14 cellular contexts compared by ENCODE assay signal in genomic region chrX:45172890-45173289, GRCh38. TPM values are rescaled to one million over a fixed set of nuclear protein-coding genes. Genes with fewer than 3 reads are reported as not detected.
DNase-seq lines count a peak whose midpoint lies in the region; ATAC-seq and TF ChIP-seq lines count a peak whose summit lies in the region.
"Had no signal": no experiment of that assay in that cellular context is flagged by ENCODE, and none has a peak within 500 bp of the region (broad histone marks: within the 10 kb centered on the region; RNA-seq: fewer than 3 reads in every experiment).

No MANE protein-coding gene starts in this region.

- no peaks in the 10 kb centered on the region for H3K23me2 ChIP-seq in H9 (ENCODE audit: insufficient read length, low read depth, low read length, poor library complexity, severe bottlenecking)

- peak overlapping the region in 1 of 2 donors; percentile 65 for H3K27ac Mint-ChIP-seq in stimulated activated naive CD8-positive, alpha-beta T cell treated with anti-CD3 and anti-CD28 coated beads, Interleukin-15, amount 100 ng/mL, for 72 hours
- no peak overlapping the region for H3K27ac Mint-ChIP-seq in H9
- no peak overlapping the region for H3K27ac Mint-ChIP-seq in naive thymus-derived CD8-positive, alpha-beta T cell
- H3K27ac Mint-ChIP-seq: CD4-positive, CD25-positive, alpha-beta regulatory T cell; T-helper 1 cell treated with Interleukin-12 subunit alpha and Interleukin-12 subunit beta and Interleukin-4 antibody, amounts not matched to agents 30 μg/mL and 1 μg/mL, for 36 hours had no signal

- H3K4me3 ChIP-seq in PC-9 (no peak overlapping the region), fibroblast of mammary gland (ENCODE audit: control insufficient read depth, low read depth, low read length) (no peak overlapping the region)

- no TSS peak for BruUV-seq in PC-9 (replicated peaks; lab: Mats Ljungman, UMichigan)

- H3K27me3 Mint-ChIP-seq in stimulated activated naive CD8-positive, alpha-beta T cell treated with anti-CD3 and anti-CD28 coated beads, Interleukin-15, amount 100 ng/mL, for 72 hours = no peaks in the 10 kb centered on the region
- H3K27me3 Mint-ChIP-seq in H9 (ENCODE audit: low read depth) = peaks cover 2% of the 10 kb centered on the region
- H3K27me3 Mint-ChIP-seq in naive thymus-derived CD8-positive, alpha-beta T cell = no peaks in the 10 kb centered on the region
- H3K27me3 Mint-ChIP-seq: CD4-positive, CD25-positive, alpha-beta regulatory T cell had no signal

- no peak overlapping the region for H3K4me3 Mint-ChIP-seq in stimulated activated naive CD8-positive, alpha-beta T cell treated with anti-CD3 and anti-CD28 coated beads, Interleukin-15, amount 100 ng/mL, for 72 hours
- H3K4me3 Mint-ChIP-seq in H9 = no peak overlapping the region
- H3K4me3 Mint-ChIP-seq in naive thymus-derived CD8-positive, alpha-beta T cell = no peak overlapping the region
- H3K4me3 Mint-ChIP-seq: CD4-positive, CD25-positive, alpha-beta regulatory T cell; T-helper 1 cell treated with Interleukin-12 subunit alpha and Interleukin-12 subunit beta and Interleukin-4 antibody, amounts not matched to agents 30 μg/mL and 1 μg/mL, for 36 hours had no signal

- H4K8ac ChIP-seq in H9 (replicated peaks; ENCODE audit: insufficient read length, low read depth, low read length) = no peak overlapping the region

- H3K18ac ChIP-seq in H9 (ENCODE audit: insufficient read length, low read depth, low read length) = no peak overlapping the region

- no CpG with 5 or more reads among the region's 1 CpG for WGBS in H9 (ENCODE audit: extremely low coverage, insufficient read length, low lambda C conversion rate)

- no peak overlapping the region for H2AK5ac ChIP-seq in H9 (ENCODE audit: insufficient read length, low read length)

- H3K79me2 ChIP-seq in PC-9 (ENCODE audit: low read depth) (no peaks in the 10 kb centered on the region), H9 (ENCODE audit: insufficient read depth, low read length) (no peaks in the 10 kb centered on the region)

- H3K79me1 ChIP-seq in H9 (ENCODE audit: insufficient read depth, low read depth, low read length, poor library complexity, severe bottlenecking) = no peaks in the 10 kb centered on the region

- H3K27me3 ChIP-seq in PC-9 (ENCODE audit: insufficient read depth, low read depth) (no peaks in the 10 kb centered on the region), H9 (ENCODE audit: insufficient read depth, low read length) (no peaks in the 10 kb centered on the region)

- no peaks in the 10 kb centered on the region for H3K9me2 ChIP-seq in PC-9 (ENCODE audit: insufficient read depth)

- H3K56ac ChIP-seq in H9 (ENCODE audit: insufficient read length, low read depth, low read length) = no peak overlapping the region

- H2BK20ac ChIP-seq in H9 (ENCODE audit: low read depth, low read length, poor library complexity, severe bottlenecking) = no peak overlapping the region

- no peaks in the 10 kb centered on the region for H3F3A ChIP-seq in PC-9 (ENCODE audit: insufficient read depth, low read depth)

- H3K9me3 Mint-ChIP-seq in stimulated activated naive CD8-positive, alpha-beta T cell treated with anti-CD3 and anti-CD28 coated beads, Interleukin-15, amount 100 ng/mL, for 72 hours = no peaks in the 10 kb centered on the region
- H3K9me3 Mint-ChIP-seq in H9 = peaks cover 67 to 68% of the 10 kb centered on the region in 2 experiments
- H3K9me3 Mint-ChIP-seq in naive thymus-derived CD8-positive, alpha-beta T cell = peaks cover 0 to 2% (median 0%) of the 10 kb centered on the region in 9 donors
- H3K9me3 Mint-ChIP-seq: T-helper 1 cell treated with Interleukin-12 subunit alpha and Interleukin-12 subunit beta and Interleukin-4 antibody, amounts not matched to agents 30 μg/mL and 1 μg/mL, for 36 hours had no signal

- no peak overlapping the region for H3K14ac ChIP-seq in H9 (ENCODE audit: insufficient read depth, low read length)

- POLR2A ChIA-PET in PC-9 (lab: Charles Lee; ENCODE audit: unreplicated experiment) = no interaction called here
- POLR2A ChIA-PET in naive thymus-derived CD8-positive, alpha-beta T cell (lab: Charles Lee) = no interaction called here

- no peak overlapping the region for H3K9ac ChIP-seq in H9 (ENCODE audit: extremely low read depth, insufficient read length, low read length)

- no peaks in the 10 kb centered on the region for H3K9me3 ChIP-seq in PC-9 (ENCODE audit: insufficient read depth, low read depth)
- H3K9me3 ChIP-seq in H9 (ENCODE audit: control insufficient read depth, low read depth, low read length) = peaks cover 60% of the 10 kb centered on the region

- H3K4me2 ChIP-seq in PC-9 = no peak overlapping the region
- H3K4me2 ChIP-seq in H9 (ENCODE audit: insufficient read depth, insufficient read length, low read length) = no peak overlapping the region

- peaks cover 4% of the 10 kb centered on the region; the same call in 1 of the 2 replicates for H3K4me1 ChIP-seq in PC-9 (replicated peaks; ENCODE audit: insufficient read depth)
- H3K4me1 ChIP-seq in H9 (ENCODE audit: insufficient read depth, low read length) = no peaks in the 10 kb centered on the region

- H3K23ac ChIP-seq in H9 (ENCODE audit: insufficient read length, low read depth, low read length) = no peak overlapping the region

- no peak overlapping the region for H2BK12ac ChIP-seq in H9 (ENCODE audit: insufficient read length, low read depth, low read length)

- H3K4ac ChIP-seq in H9 (ENCODE audit: low read depth, low read length) = no peak overlapping the region

- CTCF ChIA-PET in PC-9 (lab: Charles Lee) = no interaction called here

- H2BK120ac ChIP-seq in H9 (ENCODE audit: low read depth, low read length, poor library complexity, severe bottlenecking) = no peak overlapping the region

- intact Hi-C loops in PC-9 (cut with micrococcal nuclease; ENCODE audit: unreplicated experiment) = no loop called here

- no peak overlapping the region for H2BK5ac ChIP-seq in H9 (ENCODE audit: insufficient read length, low read length)

- H4K5ac ChIP-seq in H9 (ENCODE audit: insufficient read length, low read depth, low read length) = no peak overlapping the region

- peaks cover 3 to 7% (median 7%) of the 10 kb centered on the region in 3 experiments; a peak in 5 of 7 replicates for H3K36me3 Mint-ChIP-seq in H9 (ENCODE audit: insufficient read depth in 1 of 3, low read depth in 3 of 3)
- no peaks in the 10 kb centered on the region for H3K36me3 Mint-ChIP-seq in naive thymus-derived CD8-positive, alpha-beta T cell
- H3K36me3 Mint-ChIP-seq: CD4-positive, CD25-positive, alpha-beta regulatory T cell had no signal

- no peaks in the 10 kb centered on the region for H4K20me1 ChIP-seq in PC-9 (ENCODE audit: insufficient read depth)
- no peaks in the 10 kb centered on the region for H4K20me1 ChIP-seq in H9 (ENCODE audit: control insufficient read depth, insufficient read depth, insufficient read length)

- peaks cover 6% of the 10 kb centered on the region for H3K4me1 Mint-ChIP-seq in stimulated activated naive CD8-positive, alpha-beta T cell treated with anti-CD3 and anti-CD28 coated beads, Interleukin-15, amount 100 ng/mL, for 72 hours
- H3K4me1 Mint-ChIP-seq in H9 = no peaks in the 10 kb centered on the region
- H3K4me1 Mint-ChIP-seq in naive thymus-derived CD8-positive, alpha-beta T cell = no peaks in the 10 kb centered on the region
- H3K4me1 Mint-ChIP-seq: CD4-positive, CD25-positive, alpha-beta regulatory T cell had no signal

- H2AFZ ChIP-seq in PC-9 = no peak overlapping the region
- H2AFZ ChIP-seq in H9 (ENCODE audit: low read length) = no peak overlapping the region

- H3T11ph ChIP-seq in H9 (ENCODE audit: low read length) = no peak overlapping the region

- H3K36me3 ChIP-seq in PC-9 (ENCODE audit: low read depth) = no peaks in the 10 kb centered on the region

- H3K27ac ChIP-seq in PC-9 (peak overlapping the region; percentile 51; the same call in 1 of the 2 replicates), H9 (ENCODE audit: insufficient read length, low read depth, low read length) (no peak overlapping the region)

- ATAC-seq in stimulated activated naive CD8-positive, alpha-beta T cell treated with anti-CD3 and anti-CD28 coated beads, Interleukin-15, amount 100 ng/mL, for 72 hours = peak; percentile 61
- no peak for ATAC-seq in stimulated activated naive CD8-positive, alpha-beta T cell treated with anti-CD3 and anti-CD28 coated beads, Interleukin-15, Interleukin-2, amounts not matched to agents 100 U/mL and 50 U/mL, for 24 hours
- no peak for ATAC-seq in naive thymus-derived CD8-positive, alpha-beta T cell

- no peak overlapping the region for H4K91ac ChIP-seq in H9 (ENCODE audit: insufficient read length, low read depth, low read length)

- TF ChIP-seq CTCF in PC-9 (conservative IDR thresholded peaks at IDR 0.05) (no peak), fibroblast of mammary gland (conservative IDR thresholded peaks at IDR 0.05; ENCODE audit: control insufficient read depth, insufficient read depth, low read depth, low read length) (no peak), H9 (conservative IDR thresholded peaks at IDR 0.05) (no peak)

- DNase-seq in stimulated activated naive CD8-positive, alpha-beta T cell treated with anti-CD3 and anti-CD28 coated beads, Interleukin-15, amount 100 ng/mL, for 72 hours = no peak
- DNase-seq in stimulated activated naive CD8-positive, alpha-beta T cell treated with anti-CD3 and anti-CD28 coated beads, Interleukin-15, Interleukin-2, amounts not matched to agents 100 U/mL and 50 U/mL, for 24 hours = no peak
- DNase-seq in PC-9 = peak in 1 of 2 experiments; percentile 69
- peak; percentile 69 for DNase-seq in fibroblast of mammary gland (ENCODE audit: low read depth)
- no peak for DNase-seq in H9
- no peak for DNase-seq in ecto neural progenitor cell (ENCODE audit: low spot score)
- DNase-seq in naive thymus-derived CD8-positive, alpha-beta T cell = no peak
- DNase-seq in UCSD-AML1 (lab: John Stamatoyannopoulos, UW; ENCODE audit: unreplicated experiment) = no peak
- DNase-seq: CD4-positive, CD25-positive, alpha-beta regulatory T cell; effector CD4-positive, alpha-beta T cell; left cardiac atrium; NCI-H2081 treated with DMSO at 0.1 percent for 48 hours; posterior cingulate gyrus had no signal

- no peak overlapping the region for H2BK15ac ChIP-seq in H9 (ENCODE audit: low read depth, low read length)

RNA-seq across cellular contexts. Expression of gene DIPK2B, which starts 27.8 kb away (rescaled TPM):
- total RNA-seq in PC-9 (2021) (not detected in 2 replicates), H9 (2021) (not detected in 2 replicates)
- total RNA-seq in naive thymus-derived CD8-positive, alpha-beta T cell = not detected
- polyA plus RNA-seq in naive thymus-derived CD8-positive, alpha-beta T cell = under 1 TPM in 2 of 3 donors, not detected in 1; 0.11 to 0.19 TPM
- total RNA-seq: CD4-positive, CD25-positive, alpha-beta regulatory T cell had no signal
- polyA plus RNA-seq: CD4-positive, CD25-positive, alpha-beta regulatory T cell had no signal
